8 cellular contexts compared by ENCODE assay signal in the genomic region with DNA sequence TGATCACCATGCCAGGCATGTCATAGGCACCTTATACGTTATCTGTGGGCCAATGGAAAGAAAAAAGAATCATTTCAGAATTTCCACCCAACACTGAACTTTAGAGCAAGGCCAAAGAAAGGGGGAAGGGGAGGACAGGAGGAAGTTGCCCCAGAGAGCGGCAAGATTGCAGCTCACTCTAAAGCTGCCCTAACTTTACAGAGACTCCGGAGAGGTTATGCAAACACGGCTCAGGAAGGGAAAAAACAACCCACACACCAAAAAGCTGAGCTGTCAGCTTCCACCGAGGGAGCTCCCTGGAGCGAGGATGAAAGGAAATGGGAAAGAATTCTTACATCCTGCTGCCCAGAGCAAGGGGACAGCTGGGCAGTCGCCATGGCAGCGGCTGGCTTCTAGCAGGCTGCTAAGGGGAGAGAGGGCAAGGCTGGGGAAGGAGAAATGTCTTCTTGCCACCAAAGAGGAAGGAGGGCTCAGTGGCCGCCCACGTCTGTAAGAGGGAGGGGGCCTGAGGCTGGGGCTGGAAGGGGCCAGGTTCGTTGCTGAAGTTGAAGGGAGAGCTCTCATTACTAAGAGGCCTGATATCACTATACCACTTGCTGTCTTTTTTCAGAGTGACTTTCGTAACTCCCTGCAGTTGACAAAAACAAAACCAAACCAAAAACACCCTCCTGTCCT. TPM values are rescaled to one million over a fixed set of nuclear protein-coding genes. Genes with fewer than 3 reads are reported as not detected.
DNase-seq lines count a peak whose midpoint lies in the region; ATAC-seq and TF ChIP-seq lines count a peak whose summit lies in the region.

No MANE protein-coding gene starts in this region.

- no peaks in the 10 kb centered on the region for H3K9me3 Mint-ChIP-seq in activated CD4-positive, alpha-beta memory T cell treated with anti-CD3 and anti-CD28 coated beads, Interleukin-2, amount 10 ng/mL, durations not matched to agents 7 days and 5 days

- peaks cover 29% of the 10 kb centered on the region for H3K4me1 ChIP-seq in mucosa of descending colon (ENCODE audit: low read depth)

- H3K27me3 Mint-ChIP-seq in activated CD4-positive, alpha-beta memory T cell treated with anti-CD3 and anti-CD28 coated beads, Interleukin-2, amount 10 ng/mL, durations not matched to agents 7 days and 5 days: no peaks in the 10 kb centered on the region

- intact Hi-C loops in mucosa of descending colon (cut with DNase I, micrococcal nuclease): no loop called here

- H3K27ac Mint-ChIP-seq in activated CD4-positive, alpha-beta memory T cell treated with anti-CD3 and anti-CD28 coated beads, Interleukin-2, amount 10 ng/mL, durations not matched to agents 7 days and 5 days: peak overlapping the region; percentile 96

- TF ChIP-seq CTCF in AG04449 (IDR thresholded peaks at IDR 0.05; ENCODE audit: insufficient read depth, low read length, missing control alignments): no peak
- no peak for TF ChIP-seq CTCF in mucosa of descending colon (IDR thresholded peaks at IDR 0.05)

- peak overlapping the region; percentile 73 for H3K4me3 Mint-ChIP-seq in activated CD4-positive, alpha-beta memory T cell treated with anti-CD3 and anti-CD28 coated beads, Interleukin-2, amount 10 ng/mL, durations not matched to agents 7 days and 5 days

- H3K36me3 ChIP-seq in MG63 (peaks cover 8% of the 10 kb centered on the region), mucosa of descending colon (ENCODE audit: low read depth) (no peaks in the 10 kb centered on the region)

- peaks cover 70% of the 10 kb centered on the region for H3K36me3 Mint-ChIP-seq in activated CD4-positive, alpha-beta memory T cell treated with anti-CD3 and anti-CD28 coated beads, Interleukin-2, amount 10 ng/mL, durations not matched to agents 7 days and 5 days (ENCODE audit: low read depth)

- peaks cover 93% of the 10 kb centered on the region for H3K4me1 Mint-ChIP-seq in activated CD4-positive, alpha-beta memory T cell treated with anti-CD3 and anti-CD28 coated beads, Interleukin-2, amount 10 ng/mL, durations not matched to agents 7 days and 5 days

- POLR2A ChIA-PET in AG04449 (lab: Yijun Ruan, JAX): interaction anchor here (0.5 to 4.9 kb wide), 5 partner anchors 10 to 1060 kb away, joined by 3 to 61 read pairs (median 4); a partner anchor contains a TSS
- POLR2A ChIA-PET in activated CD4-positive, alpha-beta memory T cell treated with anti-CD3 and anti-CD28 coated beads, Interleukin-2, amount 10 ng/mL, durations not matched to agents 7 days and 5 days (lab: Charles Lee): interaction anchor here (1.3 to 10.3 kb wide), 10 partner anchors 7 to 89 kb away, joined by 3 to 216 read pairs (median 32); a partner anchor contains a TSS

- H3K4me3 ChIP-seq in AG04449 (ENCODE audit: low read depth, low read length) (peak overlapping the region; percentile 31), MG63 (no peak overlapping the region), mucosa of descending colon (no peak overlapping the region)

- ATAC-seq in GM18909 (IDR thresholded peaks at IDR 0.05; ENCODE audit: poor library complexity, unreplicated experiment): peak; percentile 48
- ATAC-seq in mucosa of descending colon: peak; percentile 32

- CTCF ChIA-PET in AG04449 (lab: Yijun Ruan, JAX): interaction anchor here (1.1 to 5.5 kb wide), 5 partner anchors 9 to 93 kb away, joined by 3 to 24 read pairs (median 5); a partner anchor contains a TSS
- CTCF ChIA-PET in activated CD4-positive, alpha-beta memory T cell treated with anti-CD3 and anti-CD28 coated beads, Interleukin-2, amount 10 ng/mL, durations not matched to agents 7 days and 5 days (lab: Charles Lee): interaction anchor here (1.0 to 4.0 kb wide), 10 partner anchors 8 to 94 kb away, joined by 3 to 22 read pairs (median 6); no protein-coding TSS in a partner anchor

- H3K9me3 ChIP-seq in MG63: no peaks in the 10 kb centered on the region
- H3K9me3 ChIP-seq in mucosa of descending colon: no peaks in the 10 kb centered on the region

- no peaks in the 10 kb centered on the region for H3K27me3 ChIP-seq in MG63

- DNase-seq in AG04449 (ENCODE audit: low read depth, low spot score) (peak; percentile 47), MG63 (peak; percentile 44), epidermal melanocyte (ENCODE audit: insufficient read length, low spot score) (peak; percentile 45), mucosa of descending colon (peak in 2 of 3 donors; percentile 63 to 78), COLO829 (ENCODE audit: low spot score) (no peak)
- DNase-seq in activated CD4-positive, alpha-beta memory T cell treated with anti-CD3 and anti-CD28 coated beads, Interleukin-2, amount 10 ng/mL, durations not matched to agents 7 days and 5 days: peak; percentile 59
- DNase-seq in stimulated activated CD8-positive, alpha-beta memory T cell treated with anti-CD3 and anti-CD28 coated beads, Interleukin-4, amount 100 ng/mL, for 48 hours: peak; percentile 82

RNA-seq across cellular contexts. Expression of a gene that starts 18.2 kb away (rescaled TPM):
- total RNA-seq in MG63 (2014; rRNA removed; shearing (Covaris generic); ENCODE audit: low replicate concordance): 172 and 175 TPM in 2 replicates
- total RNA-seq in activated CD4-positive, alpha-beta memory T cell treated with anti-CD3 and anti-CD28 coated beads, Interleukin-2, amount 10 ng/mL, durations not matched to agents 7 days and 5 days: 100 to 1,000 TPM; 676 to 689 TPM
- total RNA-seq in mucosa of descending colon: 100 to 1,000 TPM in 1 of 3 donors, 10 to 100 TPM in 2; 52.8 to 120 (median 56.8) TPM

RNA-seq across cellular contexts. Expression of a gene that starts 48.6 kb away (rescaled TPM):
- total RNA-seq in MG63 (2014; rRNA removed; shearing (Covaris generic); ENCODE audit: low replicate concordance): 18.4 and 20.5 TPM in 2 replicates
- total RNA-seq in activated CD4-positive, alpha-beta memory T cell treated with anti-CD3 and anti-CD28 coated beads, Interleukin-2, amount 10 ng/mL, durations not matched to agents 7 days and 5 days: 10 to 100 TPM; 45.7 to 49.0 TPM
- total RNA-seq in mucosa of descending colon: 10 to 100 TPM; 47.5 to 60.3 (median 59.2) TPM
